In the genomic region with DNA sequence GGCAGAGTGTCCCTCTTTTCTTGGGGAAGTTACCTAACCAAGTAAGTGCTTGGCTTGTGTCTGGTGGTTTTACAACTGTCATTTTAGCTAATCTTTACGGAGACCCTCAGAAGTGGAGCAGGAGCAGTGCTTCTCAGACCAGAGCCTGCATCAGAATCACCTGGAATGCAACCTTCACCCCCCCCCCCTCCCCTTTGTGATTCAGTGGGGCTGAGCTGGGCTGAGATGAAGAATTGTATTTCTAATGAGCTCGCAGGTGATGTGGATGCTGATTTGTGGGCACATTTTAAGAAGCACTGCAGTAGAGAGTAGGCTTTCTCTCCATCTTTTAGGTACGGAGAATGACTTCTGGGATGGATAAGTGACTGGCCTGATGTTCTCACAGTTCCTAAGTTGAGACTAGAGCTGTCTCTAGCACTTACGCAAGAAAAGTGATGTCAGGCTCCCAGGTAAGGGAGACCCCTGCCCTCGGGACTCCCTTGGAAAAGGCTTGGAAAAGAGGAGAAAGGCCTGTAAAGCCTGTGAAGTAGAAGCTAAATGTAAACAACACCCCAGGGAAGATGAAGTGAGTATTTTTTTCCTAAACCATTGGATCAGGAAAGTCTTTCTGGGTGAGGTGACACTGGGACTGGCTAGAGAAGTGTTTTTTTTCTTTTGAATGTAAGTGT, we compare ENCODE assay signal across 2 cellular contexts.
A peak's percentile ranks its signal among the peaks of the same experiment; 100 is the strongest.
TF ChIP-seq lines count a peak whose summit lies in the region.

No MANE protein-coding gene starts in this region.

TF ChIP-seq in HEK293, 187 proteins besides CTCF, POLR2A, EP300 and RAD21:
- 0 out of 2 replicates have a peak, but pooled peaks have one; percentile 10 for TF ChIP-seq ZIC2 (tag by site-specific recombination; IDR thresholded peaks at IDR 0.05)
- no peak for TF ChIP-seq ZFP3 (tag by site-specific recombination; IDR thresholded peaks at IDR 0.05; ENCODE audit: low read depth)

TF ChIP-seq in H1, 55 proteins besides CTCF, POLR2A, EP300 and RAD21:
- TF ChIP-seq RNF2 (IDR thresholded peaks at IDR 0.05; ENCODE audit: borderline replicate concordance, low read depth, low read length, missing control alignments, poor library complexity, severe bottlenecking) (no peak), ASH2L (IDR thresholded peaks at IDR 0.05; ENCODE audit: low read length) (peak; percentile 20), ZNF274 (IDR thresholded peaks at IDR 0.05; ENCODE audit: borderline replicate concordance, extremely low read depth, low read length) (no peak), SIX5 (IDR thresholded peaks at IDR 0.05; ENCODE audit: low read depth, low read length) (no peak), POU5F1 (IDR thresholded peaks at IDR 0.05; ENCODE audit: low read depth, low read length) (no peak), SP1 (IDR thresholded peaks at IDR 0.05; ENCODE audit: low read depth, low read length) (0 out of 2 replicates have a peak, but pooled peaks have one; percentile 23), SRF (IDR thresholded peaks at IDR 0.05; ENCODE audit: low read depth, low read length) (no peak), JUND (IDR thresholded peaks at IDR 0.05; ENCODE audit: low read length) (no peak), KDM5A (IDR thresholded peaks at IDR 0.05; ENCODE audit: low read length) (no peak), GABPA (IDR thresholded peaks at IDR 0.05; ENCODE audit: borderline replicate concordance, insufficient read depth, low read length) (no peak), SIRT6 (IDR thresholded peaks at IDR 0.05; ENCODE audit: low read length) (no peak), TAF7 (optimal IDR thresholded peaks at IDR 0.05; ENCODE audit: borderline replicate concordance, low read depth, low read length) (no peak), JUN (IDR thresholded peaks at IDR 0.05; ENCODE audit: low read depth, low read length) (no peak), YY1 (IDR thresholded peaks at IDR 0.05; ENCODE audit: low read depth, low read length) (no peak), BACH1 (IDR thresholded peaks at IDR 0.05; ENCODE audit: low read length) (no peak), RXRA (IDR thresholded peaks at IDR 0.05; ENCODE audit: insufficient read depth, low read depth, low read length) (no peak), KDM4A (IDR thresholded peaks at IDR 0.05; ENCODE audit: low read depth, low read length, severe bottlenecking) (no peak), TAF1 (IDR thresholded peaks at IDR 0.05; ENCODE audit: low read depth, low read length) (peak; percentile 58; the same call in 1 of the 2 replicates), TBP (IDR thresholded peaks at IDR 0.05; ENCODE audit: low read depth, low read length) (no peak), RBBP5 (IDR thresholded peaks at IDR 0.05; ENCODE audit: borderline replicate concordance, low read depth, low read length) (no peak), SIN3A (conservative IDR thresholded peaks at IDR 0.05 in 1 of 2, IDR thresholded peaks at IDR 0.05 in 1 of 2; ENCODE audit: low read depth in 1 of 2, low read length in 2 of 2) (no peak), TEAD4 (IDR thresholded peaks at IDR 0.05; ENCODE audit: low read depth, low read length) (peak; percentile 83), HDAC6 (IDR thresholded peaks at IDR 0.05; ENCODE audit: low read depth, low read length) (no peak), CEBPB (IDR thresholded peaks at IDR 0.05; ENCODE audit: low read depth, low read length) (peak; percentile 71), NANOG (IDR thresholded peaks at IDR 0.05; ENCODE audit: insufficient read depth, low read depth, low read length, poor library complexity, severe bottlenecking) (no peak), CHD1 (IDR thresholded peaks at IDR 0.05; ENCODE audit: low read depth, low read length) (no peak), TCF12 (IDR thresholded peaks at IDR 0.05; ENCODE audit: low read depth, low read length) (0 out of 2 replicates have a peak, but pooled peaks have one; percentile 34), BRCA1 (IDR thresholded peaks at IDR 0.05; ENCODE audit: low read depth, low read length) (no peak)
- TF ChIP-seq, protein P1, sequence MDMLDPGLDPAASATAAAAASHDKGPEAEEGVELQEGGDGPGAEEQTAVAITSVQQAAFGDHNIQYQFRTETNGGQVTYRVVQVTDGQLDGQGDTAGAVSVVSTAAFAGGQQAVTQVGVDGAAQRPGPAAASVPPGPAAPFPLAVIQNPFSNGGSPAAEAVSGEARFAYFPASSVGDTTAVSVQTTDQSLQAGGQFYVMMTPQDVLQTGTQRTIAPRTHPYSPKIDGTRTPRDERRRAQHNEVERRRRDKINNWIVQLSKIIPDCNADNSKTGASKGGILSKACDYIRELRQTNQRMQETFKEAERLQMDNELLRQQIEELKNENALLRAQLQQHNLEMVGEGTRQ (IDR thresholded peaks at IDR 0.05; ENCODE audit: low read length) = no peak
- TF ChIP-seq, protein P2, sequence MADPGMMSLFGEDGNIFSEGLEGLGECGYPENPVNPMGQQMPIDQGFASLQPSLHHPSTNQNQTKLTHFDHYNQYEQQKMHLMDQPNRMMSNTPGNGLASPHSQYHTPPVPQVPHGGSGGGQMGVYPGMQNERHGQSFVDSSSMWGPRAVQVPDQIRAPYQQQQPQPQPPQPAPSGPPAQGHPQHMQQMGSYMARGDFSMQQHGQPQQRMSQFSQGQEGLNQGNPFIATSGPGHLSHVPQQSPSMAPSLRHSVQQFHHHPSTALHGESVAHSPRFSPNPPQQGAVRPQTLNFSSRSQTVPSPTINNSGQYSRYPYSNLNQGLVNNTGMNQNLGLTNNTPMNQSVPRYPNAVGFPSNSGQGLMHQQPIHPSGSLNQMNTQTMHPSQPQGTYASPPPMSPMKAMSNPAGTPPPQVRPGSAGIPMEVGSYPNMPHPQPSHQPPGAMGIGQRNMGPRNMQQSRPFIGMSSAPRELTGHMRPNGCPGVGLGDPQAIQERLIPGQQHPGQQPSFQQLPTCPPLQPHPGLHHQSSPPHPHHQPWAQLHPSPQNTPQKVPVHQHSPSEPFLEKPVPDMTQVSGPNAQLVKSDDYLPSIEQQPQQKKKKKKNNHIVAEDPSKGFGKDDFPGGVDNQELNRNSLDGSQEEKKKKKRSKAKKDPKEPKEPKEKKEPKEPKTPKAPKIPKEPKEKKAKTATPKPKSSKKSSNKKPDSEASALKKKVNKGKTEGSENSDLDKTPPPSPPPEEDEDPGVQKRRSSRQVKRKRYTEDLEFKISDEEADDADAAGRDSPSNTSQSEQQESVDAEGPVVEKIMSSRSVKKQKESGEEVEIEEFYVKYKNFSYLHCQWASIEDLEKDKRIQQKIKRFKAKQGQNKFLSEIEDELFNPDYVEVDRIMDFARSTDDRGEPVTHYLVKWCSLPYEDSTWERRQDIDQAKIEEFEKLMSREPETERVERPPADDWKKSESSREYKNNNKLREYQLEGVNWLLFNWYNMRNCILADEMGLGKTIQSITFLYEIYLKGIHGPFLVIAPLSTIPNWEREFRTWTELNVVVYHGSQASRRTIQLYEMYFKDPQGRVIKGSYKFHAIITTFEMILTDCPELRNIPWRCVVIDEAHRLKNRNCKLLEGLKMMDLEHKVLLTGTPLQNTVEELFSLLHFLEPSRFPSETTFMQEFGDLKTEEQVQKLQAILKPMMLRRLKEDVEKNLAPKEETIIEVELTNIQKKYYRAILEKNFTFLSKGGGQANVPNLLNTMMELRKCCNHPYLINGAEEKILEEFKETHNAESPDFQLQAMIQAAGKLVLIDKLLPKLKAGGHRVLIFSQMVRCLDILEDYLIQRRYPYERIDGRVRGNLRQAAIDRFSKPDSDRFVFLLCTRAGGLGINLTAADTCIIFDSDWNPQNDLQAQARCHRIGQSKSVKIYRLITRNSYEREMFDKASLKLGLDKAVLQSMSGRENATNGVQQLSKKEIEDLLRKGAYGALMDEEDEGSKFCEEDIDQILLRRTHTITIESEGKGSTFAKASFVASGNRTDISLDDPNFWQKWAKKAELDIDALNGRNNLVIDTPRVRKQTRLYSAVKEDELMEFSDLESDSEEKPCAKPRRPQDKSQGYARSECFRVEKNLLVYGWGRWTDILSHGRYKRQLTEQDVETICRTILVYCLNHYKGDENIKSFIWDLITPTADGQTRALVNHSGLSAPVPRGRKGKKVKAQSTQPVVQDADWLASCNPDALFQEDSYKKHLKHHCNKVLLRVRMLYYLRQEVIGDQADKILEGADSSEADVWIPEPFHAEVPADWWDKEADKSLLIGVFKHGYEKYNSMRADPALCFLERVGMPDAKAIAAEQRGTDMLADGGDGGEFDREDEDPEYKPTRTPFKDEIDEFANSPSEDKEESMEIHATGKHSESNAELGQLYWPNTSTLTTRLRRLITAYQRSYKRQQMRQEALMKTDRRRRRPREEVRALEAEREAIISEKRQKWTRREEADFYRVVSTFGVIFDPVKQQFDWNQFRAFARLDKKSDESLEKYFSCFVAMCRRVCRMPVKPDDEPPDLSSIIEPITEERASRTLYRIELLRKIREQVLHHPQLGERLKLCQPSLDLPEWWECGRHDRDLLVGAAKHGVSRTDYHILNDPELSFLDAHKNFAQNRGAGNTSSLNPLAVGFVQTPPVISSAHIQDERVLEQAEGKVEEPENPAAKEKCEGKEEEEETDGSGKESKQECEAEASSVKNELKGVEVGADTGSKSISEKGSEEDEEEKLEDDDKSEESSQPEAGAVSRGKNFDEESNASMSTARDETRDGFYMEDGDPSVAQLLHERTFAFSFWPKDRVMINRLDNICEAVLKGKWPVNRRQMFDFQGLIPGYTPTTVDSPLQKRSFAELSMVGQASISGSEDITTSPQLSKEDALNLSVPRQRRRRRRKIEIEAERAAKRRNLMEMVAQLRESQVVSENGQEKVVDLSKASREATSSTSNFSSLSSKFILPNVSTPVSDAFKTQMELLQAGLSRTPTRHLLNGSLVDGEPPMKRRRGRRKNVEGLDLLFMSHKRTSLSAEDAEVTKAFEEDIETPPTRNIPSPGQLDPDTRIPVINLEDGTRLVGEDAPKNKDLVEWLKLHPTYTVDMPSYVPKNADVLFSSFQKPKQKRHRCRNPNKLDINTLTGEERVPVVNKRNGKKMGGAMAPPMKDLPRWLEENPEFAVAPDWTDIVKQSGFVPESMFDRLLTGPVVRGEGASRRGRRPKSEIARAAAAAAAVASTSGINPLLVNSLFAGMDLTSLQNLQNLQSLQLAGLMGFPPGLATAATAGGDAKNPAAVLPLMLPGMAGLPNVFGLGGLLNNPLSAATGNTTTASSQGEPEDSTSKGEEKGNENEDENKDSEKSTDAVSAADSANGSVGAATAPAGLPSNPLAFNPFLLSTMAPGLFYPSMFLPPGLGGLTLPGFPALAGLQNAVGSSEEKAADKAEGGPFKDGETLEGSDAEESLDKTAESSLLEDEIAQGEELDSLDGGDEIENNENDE (IDR thresholded peaks at IDR 0.05; ENCODE audit: insufficient replicate concordance, low read length) = no peak
- TF ChIP-seq, protein P3, sequence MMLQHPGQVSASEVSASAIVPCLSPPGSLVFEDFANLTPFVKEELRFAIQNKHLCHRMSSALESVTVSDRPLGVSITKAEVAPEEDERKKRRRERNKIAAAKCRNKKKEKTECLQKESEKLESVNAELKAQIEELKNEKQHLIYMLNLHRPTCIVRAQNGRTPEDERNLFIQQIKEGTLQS (IDR thresholded peaks at IDR 0.05; ENCODE audit: insufficient read depth, low read depth, low read length) = no peak
- TF ChIP-seq, protein P4, sequence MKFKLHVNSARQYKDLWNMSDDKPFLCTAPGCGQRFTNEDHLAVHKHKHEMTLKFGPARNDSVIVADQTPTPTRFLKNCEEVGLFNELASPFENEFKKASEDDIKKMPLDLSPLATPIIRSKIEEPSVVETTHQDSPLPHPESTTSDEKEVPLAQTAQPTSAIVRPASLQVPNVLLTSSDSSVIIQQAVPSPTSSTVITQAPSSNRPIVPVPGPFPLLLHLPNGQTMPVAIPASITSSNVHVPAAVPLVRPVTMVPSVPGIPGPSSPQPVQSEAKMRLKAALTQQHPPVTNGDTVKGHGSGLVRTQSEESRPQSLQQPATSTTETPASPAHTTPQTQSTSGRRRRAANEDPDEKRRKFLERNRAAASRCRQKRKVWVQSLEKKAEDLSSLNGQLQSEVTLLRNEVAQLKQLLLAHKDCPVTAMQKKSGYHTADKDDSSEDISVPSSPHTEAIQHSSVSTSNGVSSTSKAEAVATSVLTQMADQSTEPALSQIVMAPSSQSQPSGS (IDR thresholded peaks at IDR 0.05; ENCODE audit: low read length) = 0 out of 2 replicates have a peak, but pooled peaks have one; percentile 49
- TF ChIP-seq, protein P5, sequence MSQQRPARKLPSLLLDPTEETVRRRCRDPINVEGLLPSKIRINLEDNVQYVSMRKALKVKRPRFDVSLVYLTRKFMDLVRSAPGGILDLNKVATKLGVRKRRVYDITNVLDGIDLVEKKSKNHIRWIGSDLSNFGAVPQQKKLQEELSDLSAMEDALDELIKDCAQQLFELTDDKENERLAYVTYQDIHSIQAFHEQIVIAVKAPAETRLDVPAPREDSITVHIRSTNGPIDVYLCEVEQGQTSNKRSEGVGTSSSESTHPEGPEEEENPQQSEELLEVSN (IDR thresholded peaks at IDR 0.05) = no peak
